ENCODE assay signal across 11 cellular contexts in genomic region chr12:10031771-10032175, GRCh38. TPM values are rescaled to one million over a fixed set of nuclear protein-coding genes. Genes with fewer than 3 reads are reported as not detected.
DNase-seq lines count a peak whose midpoint lies in the region; ATAC-seq and TF ChIP-seq lines count a peak whose summit lies in the region.
"Had no signal": no experiment of that assay in that cellular context is flagged by ENCODE, and none has a peak within 500 bp of the region (broad histone marks: within the 10 kb centered on the region; RNA-seq: fewer than 3 reads in every experiment).

No MANE protein-coding gene starts in this region.

- DNase-seq in AG08395 (ENCODE audit: low spot score): peak; percentile 83
- DNase-seq in HT1080 (ENCODE audit: low read depth): peak; percentile 93
- peak; percentile 64 to 96 for DNase-seq in cardiac fibroblast (ENCODE audit: low read depth in 2 of 2)
- DNase-seq in islet precursor cell: peak; percentile 70
- DNase-seq in NCI-H1092 (lab: John Stamatoyannopoulos, UW): no peak
- no peak for DNase-seq in NCI-H510A (lab: John Stamatoyannopoulos, UW)
- DNase-seq in NCI-H748 treated with DMSO at 0.1 percent for 48 hours (lab: John Stamatoyannopoulos, UW): no peak
- DNase-seq: activated T-cell treated with anti-CD3 and anti-CD28 coated beads, Interleukin-2, amount 50 U/mL, for 72 hours; NCI-H1694 had no signal

- H3K4me3 ChIP-seq in cardiac fibroblast (replicated peaks in 1 of 2; ENCODE audit: low read depth in 2 of 2, low read length in 2 of 2): no peak overlapping the region
- H3K4me3 ChIP-seq: BLaER1 treated with 17β-estradiol and CSF1 and Interleukin-3, amounts not matched to agents 10 nM and 100 nM had no signal

- no peak for ATAC-seq in GM21786 (IDR thresholded peaks at IDR 0.05; ENCODE audit: unreplicated experiment)
- ATAC-seq: activated T-cell treated with anti-CD3 and anti-CD28 coated beads, Interleukin-2, amount 50 U/mL, for 72 hours had no signal

- no peak for TF ChIP-seq CTCF in cardiac fibroblast (IDR thresholded peaks at IDR 0.05; ENCODE audit: low read depth, low read length)

RNA-seq across cellular contexts. Expression of gene CLEC9A, which starts 1.3 kb away (rescaled TPM):
- total RNA-seq in HT1080 (2014; rRNA removed; shearing (Covaris generic)): not detected in 2 replicates
- polyA plus RNA-seq in HT1080 (2015; cell fraction: cytosol; rRNA removed): not detected in 2 replicates
- polyA plus RNA-seq in HT1080 (2015; cell fraction: nucleus; rRNA removed): not detected in 2 replicates
- total RNA-seq: activated T-cell treated with anti-CD3 and anti-CD28 coated beads, Interleukin-2, amount 50 U/mL, for 72 hours had no signal

RNA-seq across cellular contexts. Expression of gene CLEC12B, which starts 21.3 kb away (rescaled TPM):
- total RNA-seq in HT1080 (2014; rRNA removed; shearing (Covaris generic)): 0.21 TPM in 1 of 2 replicates, not detected in the other
- polyA plus RNA-seq in HT1080 (2015; cell fraction: cytosol; rRNA removed): 0.03 and 0.09 TPM in 2 replicates
- polyA plus RNA-seq in HT1080 (2015; cell fraction: nucleus; rRNA removed): 0.05 TPM in 1 of 2 replicates, not detected in the other
- total RNA-seq: activated T-cell treated with anti-CD3 and anti-CD28 coated beads, Interleukin-2, amount 50 U/mL, for 72 hours had no signal

RNA-seq across cellular contexts. Expression of gene CLEC1B, which starts 32.9 kb away (rescaled TPM):
- total RNA-seq in HT1080 (2014; rRNA removed; shearing (Covaris generic)): not detected in 2 replicates
- polyA plus RNA-seq in HT1080 (2015; cell fraction: cytosol; rRNA removed): 0.09 TPM in 1 of 2 replicates, not detected in the other
- polyA plus RNA-seq in HT1080 (2015; cell fraction: nucleus; rRNA removed): not detected in 2 replicates
- total RNA-seq: activated T-cell treated with anti-CD3 and anti-CD28 coated beads, Interleukin-2, amount 50 U/mL, for 72 hours had no signal

Comparison
In these comparisons a context has a peak if more than half of its experiments do, and no peak if none do; other contexts are left out.
1. DNase-seq: peak in AG08395 (single experiment), HT1080 (single experiment), cardiac fibroblast (2 of 2) and islet precursor cell (single experiment); none in NCI-H1092 (single experiment), NCI-H510A (single experiment) and NCI-H748 treated with DMSO at 0.1 percent for 48 hours (single experiment).